ENCODE assay signal across 31 cellular contexts in genomic region chr2:220948579-220948978, GRCh38.
"Had no signal": no experiment of that assay in that cellular context is flagged by ENCODE, and none has a peak within 500 bp of the region (broad histone marks: within the 10 kb centered on the region; RNA-seq: fewer than 3 reads in every experiment).

No MANE protein-coding gene starts in this region.

- H3K27ac Mint-ChIP-seq: activated B cell treated with CpG ODN at 0.5 μM for 24 hours; activated naive CD4-positive, alpha-beta T cell treated with anti-CD3 and anti-CD28 coated beads, Interleukin-2, amount 50 U/mL, for 72 hours; activated T-cell treated with anti-CD3 and anti-CD28 coated beads, Interleukin-2, amount 50 U/mL, for 72 hours; dendritic cell treated with granulocyte-macrophage colony-stimulating factor and Interleukin-4, amounts not matched to agents 40 ng/mL and 50 ng/mL, for 4 days; endodermal cell; naive thymus-derived CD4-positive, alpha-beta T cell; stimulated activated memory B cell treated with anti-CD40 and anti-IgM and Interleukin-4, amounts not matched to agents 10 μg/mL and 1 μg/mL and 100 μg/mL, for 72 hours; stimulated activated naive CD8-positive, alpha-beta T cell treated with anti-CD3 and anti-CD28 coated beads, Interleukin-15, amount 100 ng/mL, for 72 hours; T-helper 17 cell had no signal

- ATAC-seq: activated naive CD4-positive, alpha-beta T cell treated with anti-CD3 and anti-CD28 coated beads, Interleukin-2, amount 50 U/mL, for 72 hours; activated T-cell treated with anti-CD3 and anti-CD28 coated beads, Interleukin-2, amount 50 U/mL, for 72 hours; esophagus mucosa; foreskin keratinocyte; heart left ventricle; naive thymus-derived CD4-positive, alpha-beta T cell; pancreas; psoas muscle; stimulated activated memory B cell treated with anti-CD40 and anti-IgM and Interleukin-4, amounts not matched to agents 10 μg/mL and 1 μg/mL and 100 μg/mL, for 72 hours; stimulated activated naive CD8-positive, alpha-beta T cell treated with anti-CD3 and anti-CD28 coated beads, Interleukin-15, amount 100 ng/mL, for 72 hours; T-helper 17 cell had no signal

- H3K4me3 ChIP-seq: heart left ventricle, pancreas, psoas muscle, right atrium auricular region, smooth muscle cell, upper lobe of left lung, vagina had no signal

- H3K4me1 Mint-ChIP-seq: activated B cell treated with CpG ODN at 0.5 μM for 24 hours; central memory CD8-positive, alpha-beta T cell; naive thymus-derived CD4-positive, alpha-beta T cell; stimulated activated memory B cell treated with anti-CD40 and anti-IgM and Interleukin-4, amounts not matched to agents 10 μg/mL and 1 μg/mL and 100 μg/mL, for 72 hours; stimulated activated naive CD8-positive, alpha-beta T cell treated with anti-CD3 and anti-CD28 coated beads, Interleukin-15, amount 100 ng/mL, for 72 hours had no signal

- H3K27me3 Mint-ChIP-seq: dendritic cell treated with granulocyte-macrophage colony-stimulating factor and Interleukin-4, amounts not matched to agents 40 ng/mL and 50 ng/mL, for 4 days; stimulated activated memory B cell treated with anti-CD40 and anti-IgM and Interleukin-4, amounts not matched to agents 10 μg/mL and 1 μg/mL and 100 μg/mL, for 72 hours; stimulated activated naive CD8-positive, alpha-beta T cell treated with anti-CD3 and anti-CD28 coated beads, Interleukin-15, amount 100 ng/mL, for 72 hours had no signal

- H3K4me3 Mint-ChIP-seq: activated B cell treated with CpG ODN at 0.5 μM for 24 hours; activated T-cell treated with anti-CD3 and anti-CD28 coated beads, Interleukin-2, amount 50 U/mL, for 72 hours; central memory CD8-positive, alpha-beta T cell; dendritic cell treated with granulocyte-macrophage colony-stimulating factor and Interleukin-4, amounts not matched to agents 40 ng/mL and 50 ng/mL, for 4 days; endodermal cell; naive thymus-derived CD4-positive, alpha-beta T cell; stimulated activated memory B cell treated with anti-CD40 and anti-IgM and Interleukin-4, amounts not matched to agents 10 μg/mL and 1 μg/mL and 100 μg/mL, for 72 hours; stimulated activated naive CD8-positive, alpha-beta T cell treated with anti-CD3 and anti-CD28 coated beads, Interleukin-15, amount 100 ng/mL, for 72 hours; T-helper 17 cell had no signal

- H3K27ac ChIP-seq: foreskin keratinocyte, heart left ventricle, pancreas, psoas muscle, right atrium auricular region, upper lobe of left lung, vagina had no signal

- H3K9me3 ChIP-seq: heart left ventricle, pancreas, psoas muscle, right atrium auricular region, upper lobe of left lung, vagina had no signal

- H3K36me3 ChIP-seq: heart left ventricle, pancreas, right atrium auricular region, upper lobe of left lung, vagina had no signal

- H3K36me3 Mint-ChIP-seq: naive thymus-derived CD4-positive, alpha-beta T cell; stimulated activated memory B cell treated with anti-CD40 and anti-IgM and Interleukin-4, amounts not matched to agents 10 μg/mL and 1 μg/mL and 100 μg/mL, for 72 hours had no signal

- DNase-seq: activated B cell treated with CpG ODN at 0.5 μM for 24 hours; activated CD4-positive, alpha-beta T cell treated with anti-CD3 and anti-CD28 coated beads, Interleukin-2, amount 50 U/mL, for 4 hours; activated naive CD4-positive, alpha-beta T cell; activated T-cell treated with anti-CD3 and anti-CD28 coated beads for 4 hours; activated T-cell treated with anti-CD3 and anti-CD28 coated beads, Interleukin-2, amount 50 U/mL, for 72 hours; anterior cingulate cortex; endodermal cell; foreskin keratinocyte; heart left ventricle; hypothalamus; midbrain; naive thymus-derived CD4-positive, alpha-beta T cell; nucleus accumbens; pancreas; psoas muscle; stimulated activated CD4-positive, alpha-beta T cell treated with anti-CD3 and anti-CD28 coated beads, Interleukin-1b, Interleukin-23, amount 100 ng/mL, for 48 hours; stimulated activated CD4-positive, alpha-beta T cell treated with anti-CD3 and anti-CD28 coated beads, Interleukin-4, amount 100 ng/mL, for 4 hours; stimulated activated CD8-positive, alpha-beta memory T cell treated with anti-CD3 and anti-CD28 coated beads, Interleukin-4, amount 100 ng/mL, for 48 hours; stimulated activated naive CD8-positive, alpha-beta T cell treated with anti-CD3 and anti-CD28 coated beads, Interleukin-15, amount 100 ng/mL, for 72 hours; substantia nigra; T-helper 17 cell; T1000; upper lobe of left lung had no signal

- H3K4me1 ChIP-seq: heart left ventricle, pancreas, psoas muscle, right atrium auricular region, upper lobe of left lung, vagina had no signal

- H3K27me3 ChIP-seq: foreskin keratinocyte, heart left ventricle, pancreas, right atrium auricular region, upper lobe of left lung, vagina had no signal
